Comparison of ENCODE assay signal across 16 cellular contexts in the genomic region with DNA sequence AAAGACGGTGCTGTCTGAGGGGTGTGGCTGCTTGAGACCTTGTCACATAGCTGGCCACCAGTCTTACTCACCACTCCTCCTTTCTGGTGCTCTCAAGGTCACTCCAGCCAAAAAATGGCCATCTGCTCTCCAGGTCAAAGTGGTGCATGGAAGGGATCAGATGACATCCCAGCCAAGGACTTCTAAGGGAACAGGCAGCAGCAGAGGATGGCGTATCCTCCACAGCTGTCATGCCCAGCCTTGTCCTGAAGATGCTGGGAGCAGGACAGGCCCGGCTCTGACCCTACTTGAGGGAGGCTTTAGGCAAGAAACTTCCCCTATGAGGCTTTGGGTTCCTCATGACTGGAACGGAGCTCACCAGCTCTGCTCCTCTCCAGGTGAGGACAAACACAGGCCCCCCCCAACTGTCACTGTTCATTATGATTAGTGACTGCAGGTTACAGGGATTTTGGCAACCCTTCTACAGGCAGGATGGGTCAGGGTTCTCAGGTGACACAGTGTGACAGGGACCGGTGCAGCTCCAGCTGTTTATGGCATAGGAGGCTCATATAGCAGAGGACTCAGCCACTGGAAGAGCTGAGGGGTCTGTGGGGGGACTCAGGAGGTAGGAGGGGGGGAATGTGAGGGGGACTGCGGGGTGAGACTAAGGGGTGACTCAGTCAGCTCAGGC. TPM values are rescaled to one million over a fixed set of nuclear protein-coding genes. Genes with fewer than 3 reads are reported as not detected.
DNase-seq lines count a peak whose midpoint lies in the region; ATAC-seq and TF ChIP-seq lines count a peak whose summit lies in the region.
"Had no signal": no experiment of that assay in that cellular context is flagged by ENCODE, and none has a peak within 500 bp of the region (broad histone marks: within the 10 kb centered on the region; RNA-seq: fewer than 3 reads in every experiment).

No MANE protein-coding gene starts in this region.

- H3K36me3 ChIP-seq in BLaER1, result no peaks in the 10 kb centered on the region; the same call in 1 of the 2 replicates

- H3K4me1 ChIP-seq in BLaER1, result peaks cover 66% of the 10 kb centered on the region

- DNase-seq in chondrocyte (ENCODE audit: low spot score), result peak; percentile 43
- DNase-seq in myocyte (ENCODE audit: low read depth), result peak; percentile 92
- DNase-seq in NCI-H748 (lab: John Stamatoyannopoulos, UW; ENCODE audit: unreplicated experiment), result no peak
- DNase-seq in NCI-H82 (lab: John Stamatoyannopoulos, UW), result no peak
- no peak for DNase-seq in AML-193 (lab: John Stamatoyannopoulos, UW)
- DNase-seq: GOT3, NCI-H1436, NCI-H1930, NCI-H2171, NCI-H526 treated with DMSO at 0.1 percent for 48 hours, SHP77 treated with DMSO at 0.1 percent for 48 hours, T-helper 1 cell had no signal

- no peaks in the 10 kb centered on the region for H4K20me1 ChIP-seq in BLaER1

- no peaks in the 10 kb centered on the region for H3K27me3 Mint-ChIP-seq in chondrocyte (ENCODE audit: low read depth)

- no peak overlapping the region for H3K4me3 Mint-ChIP-seq in chondrocyte (ENCODE audit: unreplicated experiment)

- no peak overlapping the region for H3K4me3 ChIP-seq in BLaER1

- no peaks in the 10 kb centered on the region for H3K36me3 Mint-ChIP-seq in chondrocyte (ENCODE audit: low read depth)

- peak overlapping the region; percentile 53 for H3K4me2 ChIP-seq in BLaER1
- H3K4me2 ChIP-seq: KMS-11 had no signal

- H3K27ac Mint-ChIP-seq in chondrocyte (ENCODE audit: unreplicated experiment), result no peak overlapping the region

- peaks cover 7% of the 10 kb centered on the region for H3K4me1 Mint-ChIP-seq in chondrocyte (ENCODE audit: low read depth)

- TF ChIP-seq CTCF in chondrocyte (IDR thresholded peaks at IDR 0.05), result no peak

- H3K27ac ChIP-seq in BLaER1, result peak overlapping the region; percentile 27; the same call in 1 of the 2 replicates
- H3K27ac ChIP-seq: KMS-11 had no signal

- no peaks in the 10 kb centered on the region for H3K9me3 Mint-ChIP-seq in chondrocyte (ENCODE audit: low read depth)

- no peak overlapping the region for H3K9ac ChIP-seq in BLaER1
- H3K9ac ChIP-seq: KMS-11 had no signal

- no peaks in the 10 kb centered on the region for H3K27me3 ChIP-seq in BLaER1

- H3K9me3 ChIP-seq in BLaER1, result no peaks in the 10 kb centered on the region

- peak; percentile 2 for ATAC-seq in HG03025 (IDR thresholded peaks at IDR 0.05; ENCODE audit: low FRiP score, unreplicated experiment)
- no peak for ATAC-seq in GM19397 (IDR thresholded peaks at IDR 0.05; ENCODE audit: unreplicated experiment)

RNA-seq across cellular contexts. Expression of a gene that starts 13.5 kb away (rescaled TPM):
- 391 to 435 TPM (median 409 TPM) in 3 replicates for total RNA-seq in chondrocyte
- total RNA-seq in myocyte, result 274 and 313 TPM in 2 replicates
- 210 TPM for polyA plus RNA-seq in myocyte (2012)

RNA-seq across cellular contexts. Expression of a gene that starts 59.3 kb away (rescaled TPM):
- total RNA-seq in chondrocyte (17.5 to 24.0 TPM (median 21.9 TPM) in 3 replicates), myocyte (22.2 and 27.4 TPM in 2 replicates)
- polyA plus RNA-seq in myocyte (2012), result 22.3 TPM

Comparison
In these comparisons a context has a peak if more than half of its experiments do, and no peak if none do; other contexts are left out.
1. DNase-seq: peak in chondrocyte (single experiment) and myocyte (single experiment); none in NCI-H748 (single experiment), NCI-H82 (single experiment) and AML-193 (0 of 2).